In the genomic region with DNA sequence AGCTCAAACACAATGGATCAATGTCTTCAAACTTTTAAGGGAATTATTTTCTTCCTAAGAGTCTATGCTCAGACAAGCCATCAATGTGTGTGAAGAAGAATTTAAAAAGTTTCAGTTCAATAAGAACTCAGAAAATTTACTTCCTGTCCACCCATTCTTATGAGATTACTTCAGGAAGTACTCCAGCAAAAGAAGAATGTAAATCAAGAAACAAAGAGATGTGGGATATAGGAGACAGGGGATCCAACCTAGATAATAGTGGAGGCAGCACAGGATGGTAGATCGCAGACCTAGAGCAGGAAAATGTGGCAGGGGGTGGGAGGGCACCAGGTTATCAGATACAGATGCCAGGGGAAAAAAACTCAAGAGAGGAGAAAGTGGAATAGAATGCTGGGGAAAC, we compare ENCODE assay signal across 38 cellular contexts.
"Had no signal": no experiment of that assay in that cellular context is flagged by ENCODE, and none has a peak within 500 bp of the region (broad histone marks: within the 10 kb centered on the region; RNA-seq: fewer than 3 reads in every experiment).

No MANE protein-coding gene starts in this region.

- H3K9me3 ChIP-seq: adrenal gland, ascending aorta, body of pancreas had no signal

- FAIRE-seq: astrocyte, bronchial epithelial cell had no signal

- H3K27me3 Mint-ChIP-seq: brain had no signal

- H3K27ac Mint-ChIP-seq: activated naive CD4-positive, alpha-beta T cell treated with anti-CD3 and anti-CD28 coated beads for 36 hours; activated naive CD4-positive, alpha-beta T cell treated with anti-CD3 and anti-CD28 coated beads, Interleukin-2, amount 10 ng/mL, durations not matched to agents 7 days and 5 days; activated naive CD4-positive, alpha-beta T cell treated with anti-CD3 and anti-CD28 coated beads, Interleukin-2, amount 50 U/mL, for 24 hours; activated naive CD4-positive, alpha-beta T cell treated with anti-CD3 and anti-CD28 coated beads, Interleukin-2, amount 50 U/mL, for 72 hours; activated naive CD8-positive, alpha-beta T cell; activated naive CD8-positive, alpha-beta T cell treated with anti-CD3 and anti-CD28 coated beads for 36 hours; activated naive CD8-positive, alpha-beta T cell treated with anti-CD3 and anti-CD28 coated beads, Interleukin-2, amount 10 ng/mL, durations not matched to agents 7 days and 5 days; activated naive CD8-positive, alpha-beta T cell treated with anti-CD3 and anti-CD28 coated beads, Interleukin-2, amount 50 U/mL, for 24 hours; activated T-cell treated with anti-CD3 and anti-CD28 coated beads, Interleukin-2, amount 50 U/mL, for 24 hours; activated T-cell treated with anti-CD3 and anti-CD28 coated beads, Interleukin-2, amount 50 U/mL, for 72 hours; activated T-helper 1 cell treated with anti-CD3 and anti-CD28 coated beads, Interleukin-12 subunit alpha, Interleukin-12 subunit beta, Interleukin-2, Interleukin-4 antibody, amounts not matched to agents 30 ng/mL and 10 ng/mL and 1 ng/mL, durations not matched to agents 14 hours and 24 hours and 36 hours; activated T-helper 2 cell treated with anti-CD3 and anti-CD28 coated beads, Interferon-gamma antibody, Interleukin-2, Interleukin-4, amounts not matched to agents 10 μg/mL and 5 μg/mL and 100 μg/mL, durations not matched to agents 14 hours and 24 hours and 36 hours; brain had no signal

- H3K4me1 Mint-ChIP-seq: activated naive CD4-positive, alpha-beta T cell treated with anti-CD3 and anti-CD28 coated beads, Interleukin-2, amount 10 ng/mL, durations not matched to agents 7 days and 5 days; activated naive CD4-positive, alpha-beta T cell treated with anti-CD3 and anti-CD28 coated beads, Interleukin-2, amount 50 U/mL, for 24 hours; activated naive CD8-positive, alpha-beta T cell treated with anti-CD3 and anti-CD28 coated beads for 36 hours; activated naive CD8-positive, alpha-beta T cell treated with anti-CD3 and anti-CD28 coated beads, Interleukin-2, amount 10 ng/mL, durations not matched to agents 7 days and 5 days; activated naive CD8-positive, alpha-beta T cell treated with anti-CD3 and anti-CD28 coated beads, Interleukin-2, amount 50 U/mL, for 24 hours; brain; central memory CD8-positive, alpha-beta T cell had no signal

- H3K36me3 Mint-ChIP-seq: activated naive CD4-positive, alpha-beta T cell treated with anti-CD3 and anti-CD28 coated beads, Interleukin-2, amount 10 ng/mL, durations not matched to agents 7 days and 5 days; activated naive CD8-positive, alpha-beta T cell treated with anti-CD3 and anti-CD28 coated beads, Interleukin-2, amount 10 ng/mL, durations not matched to agents 7 days and 5 days had no signal

- H3K27me3 ChIP-seq: adrenal gland, ascending aorta, body of pancreas, breast epithelium, cardiac muscle cell had no signal

- H3K4me1 ChIP-seq: adrenal gland, ascending aorta, body of pancreas, breast epithelium had no signal

- H3K4me3 ChIP-seq: adrenal gland, ascending aorta, body of pancreas, breast epithelium, cardiac muscle cell had no signal

- H3K27ac ChIP-seq: adrenal gland, ascending aorta, body of pancreas, breast epithelium, cardiac muscle cell had no signal

- H3K36me3 ChIP-seq: adrenal gland, ascending aorta, breast epithelium, cardiac muscle cell had no signal

- ATAC-seq: activated naive CD4-positive, alpha-beta T cell treated with anti-CD3 and anti-CD28 coated beads, Interleukin-2, amount 50 U/mL, for 72 hours; activated naive CD8-positive, alpha-beta T cell treated with anti-CD3 and anti-CD28 coated beads, Interleukin-2, amount 50 U/mL, for 24 hours; activated T-cell treated with anti-CD3 and anti-CD28 coated beads, Interleukin-2, amount 50 U/mL, for 4 hours; activated T-cell treated with anti-CD3 and anti-CD28 coated beads, Interleukin-2, amount 50 U/mL, for 72 hours; body of pancreas had no signal

- DNase-seq: activated effector memory CD4-positive, alpha-beta T cell treated with anti-CD3 and anti-CD28 coated beads, Interleukin-2, amount 50 U/mL, for 16 hours; activated effector memory CD4-positive, alpha-beta T cell treated with Interleukin-2 at 50 U/mL for 16 hours; activated gamma-delta T cell; activated gamma-delta T cell treated with Interleukin-2 at 50 U/mL for 16 hours; activated naive CD4-positive, alpha-beta T cell; activated naive CD4-positive, alpha-beta T cell treated with anti-CD3 and anti-CD28 coated beads for 36 hours; activated naive CD4-positive, alpha-beta T cell treated with anti-CD3 and anti-CD28 coated beads, Interleukin-2, amount 10 ng/mL, durations not matched to agents 7 days and 5 days; activated naive CD4-positive, alpha-beta T cell treated with anti-CD3 and anti-CD28 coated beads, Interleukin-2, amount 50 U/mL, for 16 hours; activated naive CD4-positive, alpha-beta T cell treated with Interleukin-2 at 50 U/mL for 16 hours; activated naive CD8-positive, alpha-beta T cell treated with anti-CD3 and anti-CD28 coated beads for 36 hours; activated naive CD8-positive, alpha-beta T cell treated with anti-CD3 and anti-CD28 coated beads, Interleukin-2, amount 10 ng/mL, durations not matched to agents 7 days and 5 days; activated naive CD8-positive, alpha-beta T cell treated with anti-CD3 and anti-CD28 coated beads, Interleukin-2, amount 50 U/mL, for 24 hours; activated T-cell treated with anti-CD3 and anti-CD28 coated beads, Interleukin-2, amount 50 U/mL, for 1 hour; activated T-cell treated with anti-CD3 and anti-CD28 coated beads, Interleukin-2, amount 50 U/mL, for 24 hours; activated T-cell treated with anti-CD3 and anti-CD28 coated beads, Interleukin-2, amount 50 U/mL, for 4 hours; activated T-cell treated with anti-CD3 and anti-CD28 coated beads, Interleukin-2, amount 50 U/mL, for 48 hours; activated T-cell treated with anti-CD3 and anti-CD28 coated beads, Interleukin-2, amount 50 U/mL, for 72 hours; adrenal gland; amniotic stem cell; amygdala; anterior cingulate cortex; aorta; body of pancreas; caudate nucleus; central memory CD4-positive, alpha-beta T cell; cerebellar nuclear complex had no signal

- H3K4me3 Mint-ChIP-seq: activated naive CD4-positive, alpha-beta T cell treated with anti-CD3 and anti-CD28 coated beads for 36 hours; activated naive CD4-positive, alpha-beta T cell treated with anti-CD3 and anti-CD28 coated beads, Interleukin-2, amount 10 ng/mL, durations not matched to agents 7 days and 5 days; activated naive CD4-positive, alpha-beta T cell treated with anti-CD3 and anti-CD28 coated beads, Interleukin-2, amount 50 U/mL, for 24 hours; activated naive CD8-positive, alpha-beta T cell; activated naive CD8-positive, alpha-beta T cell treated with anti-CD3 and anti-CD28 coated beads for 36 hours; activated naive CD8-positive, alpha-beta T cell treated with anti-CD3 and anti-CD28 coated beads, Interleukin-2, amount 10 ng/mL, durations not matched to agents 7 days and 5 days; activated naive CD8-positive, alpha-beta T cell treated with anti-CD3 and anti-CD28 coated beads, Interleukin-2, amount 50 U/mL, for 24 hours; activated T-cell treated with anti-CD3 and anti-CD28 coated beads, Interleukin-2, amount 50 U/mL, for 24 hours; activated T-cell treated with anti-CD3 and anti-CD28 coated beads, Interleukin-2, amount 50 U/mL, for 4 hours; activated T-cell treated with anti-CD3 and anti-CD28 coated beads, Interleukin-2, amount 50 U/mL, for 72 hours; activated T-helper 1 cell treated with anti-CD3 and anti-CD28 coated beads, Interleukin-12 subunit alpha, Interleukin-12 subunit beta, Interleukin-2, Interleukin-4 antibody, amounts not matched to agents 30 ng/mL and 10 ng/mL and 1 ng/mL, durations not matched to agents 14 hours and 24 hours and 36 hours; brain; central memory CD8-positive, alpha-beta T cell had no signal
